In the genomic region with DNA sequence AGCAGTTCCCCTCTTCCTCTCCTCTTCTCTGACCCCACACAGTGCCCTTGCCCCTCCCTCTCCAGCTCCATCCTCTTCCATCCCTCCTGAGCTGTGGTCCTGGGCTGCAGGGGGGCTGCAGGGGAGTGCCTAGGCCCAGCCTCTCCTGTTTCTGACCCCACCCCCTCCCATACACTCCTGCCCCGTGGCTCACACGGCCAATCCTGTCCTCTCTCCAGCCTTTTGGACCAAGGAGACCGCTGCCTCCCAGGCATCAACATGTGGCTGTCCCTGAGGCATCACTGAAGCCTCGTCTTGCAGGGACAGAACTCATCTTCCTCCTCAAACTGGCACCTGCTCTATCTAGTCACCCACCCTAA, we compare ENCODE assay signal across 1 cellular context.
TF ChIP-seq lines count a peak whose summit lies in the region.

No MANE protein-coding gene starts in this region.

TF ChIP-seq in WTC11, 78 proteins besides CTCF, POLR2A, EP300 and RAD21 (continued from another document):
- no peak for TF ChIP-seq PRRX2 (CRISPR knock-in tag; IDR thresholded peaks at IDR 0.05)
- TF ChIP-seq IRF2 (CRISPR knock-in tag; IDR thresholded peaks at IDR 0.05; ENCODE audit: borderline replicate concordance, low read depth), result no peak
- no peak for TF ChIP-seq ZNF396 (CRISPR knock-in tag; IDR thresholded peaks at IDR 0.05; ENCODE audit: borderline replicate concordance)
- no peak for TF ChIP-seq NFE2L1 (CRISPR knock-in tag; IDR thresholded peaks at IDR 0.05)
- TF ChIP-seq ETV6 (CRISPR knock-in tag; IDR thresholded peaks at IDR 0.05), result no peak
- TF ChIP-seq, protein P1, sequence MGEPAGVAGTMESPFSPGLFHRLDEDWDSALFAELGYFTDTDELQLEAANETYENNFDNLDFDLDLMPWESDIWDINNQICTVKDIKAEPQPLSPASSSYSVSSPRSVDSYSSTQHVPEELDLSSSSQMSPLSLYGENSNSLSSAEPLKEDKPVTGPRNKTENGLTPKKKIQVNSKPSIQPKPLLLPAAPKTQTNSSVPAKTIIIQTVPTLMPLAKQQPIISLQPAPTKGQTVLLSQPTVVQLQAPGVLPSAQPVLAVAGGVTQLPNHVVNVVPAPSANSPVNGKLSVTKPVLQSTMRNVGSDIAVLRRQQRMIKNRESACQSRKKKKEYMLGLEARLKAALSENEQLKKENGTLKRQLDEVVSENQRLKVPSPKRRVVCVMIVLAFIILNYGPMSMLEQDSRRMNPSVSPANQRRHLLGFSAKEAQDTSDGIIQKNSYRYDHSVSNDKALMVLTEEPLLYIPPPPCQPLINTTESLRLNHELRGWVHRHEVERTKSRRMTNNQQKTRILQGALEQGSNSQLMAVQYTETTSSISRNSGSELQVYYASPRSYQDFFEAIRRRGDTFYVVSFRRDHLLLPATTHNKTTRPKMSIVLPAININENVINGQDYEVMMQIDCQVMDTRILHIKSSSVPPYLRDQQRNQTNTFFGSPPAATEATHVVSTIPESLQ (CRISPR knock-in tag; IDR thresholded peaks at IDR 0.05), result no peak
- no peak for TF ChIP-seq GTF2I (CRISPR knock-in tag; conservative IDR thresholded peaks at IDR 0.05)
- TF ChIP-seq ZNF121 (CRISPR knock-in tag; IDR thresholded peaks at IDR 0.05), result no peak
- TF ChIP-seq ZNF219 (CRISPR knock-in tag; IDR thresholded peaks at IDR 0.05; ENCODE audit: borderline replicate concordance), result no peak
- TF ChIP-seq TP53 (CRISPR knock-in tag; IDR thresholded peaks at IDR 0.05), result no peak
- TF ChIP-seq MYBL2 (CRISPR knock-in tag; IDR thresholded peaks at IDR 0.05), result no peak
- TF ChIP-seq IRF1 (CRISPR knock-in tag; IDR thresholded peaks at IDR 0.05), result no peak
